Comparison of ENCODE assay signal across 23 cellular contexts in genomic region chr11:3041699-3042098, GRCh38. TPM values are rescaled to one million over a fixed set of nuclear protein-coding genes. Genes with fewer than 3 reads are reported as not detected.
DNase-seq lines count a peak whose midpoint lies in the region; ATAC-seq and TF ChIP-seq lines count a peak whose summit lies in the region.
"Had no signal": no experiment of that assay in that cellular context is flagged by ENCODE, and none has a peak within 500 bp of the region (broad histone marks: within the 10 kb centered on the region; RNA-seq: fewer than 3 reads in every experiment).

No MANE protein-coding gene starts in this region.

- H3K4me1 Mint-ChIP-seq in T-helper 17 cell, result peaks cover 23% of the 10 kb centered on the region
- H3K4me1 Mint-ChIP-seq: mesothelial cell of epicardium, neural progenitor cell had no signal

- H3K9ac ChIP-seq in mesenchymal stem cell (ENCODE audit: low read length), result no peak overlapping the region
- H3K9ac ChIP-seq: neural progenitor cell had no signal

- H3K79me1 ChIP-seq in mesenchymal stem cell (replicated peaks; ENCODE audit: low read length, poor library complexity, severe bottlenecking), result peaks cover 31% of the 10 kb centered on the region

- H3K4me3 ChIP-seq in mesenchymal stem cell (ENCODE audit: insufficient read depth in 1 of 2, low read depth in 1 of 2, low read length in 2 of 2), result no peak overlapping the region
- H3K4me3 ChIP-seq in spleen, result no peak overlapping the region
- H3K4me3 ChIP-seq: neural progenitor cell had no signal

- H3K27ac Mint-ChIP-seq in T-helper 17 cell, result peak overlapping the region; percentile 45
- H3K27ac Mint-ChIP-seq: activated CD4-positive, alpha-beta T cell treated with anti-CD3 and anti-CD28 coated beads, Interleukin-2, amount 10 ng/mL, durations not matched to agents 7 days and 5 days; mesothelial cell of epicardium; T-cell had no signal

- intact Hi-C loops in Right ventricle myocardium inferior (cut with DNase I) (no loop called here), spleen (cut with DNase I; ENCODE audit: low total_unique reads) (no loop called here)

- no peak overlapping the region for H3K4ac ChIP-seq in mesenchymal stem cell (ENCODE audit: low read depth in 1 of 2, low read length in 2 of 2)

- DNase-seq in T-helper 17 cell (no peak), Right ventricle myocardium inferior (ENCODE audit: missing footprints) (peak; percentile 80), mesenchymal stem cell (no peak), spleen (peak; percentile 42), G401 (ENCODE audit: low spot score) (no peak), dedifferentiated amniotic fluid mesenchymal stem cell (ENCODE audit: extremely low spot score) (no peak), NCI-H1105 (lab: John Stamatoyannopoulos, UW) (no peak)
- DNase-seq: activated CD4-positive, alpha-beta T cell treated with anti-CD3 and anti-CD28 coated beads, Interleukin-2, amount 10 ng/mL, durations not matched to agents 7 days and 5 days; activated gamma-delta T cell treated with Interleukin-2 at 50 U/mL for 16 hours; amniotic stem cell; central memory CD4-positive, alpha-beta T cell; KBM-7; NCI-H1694 treated with DMSO at 0.1 percent for 48 hours; NCI-H2227 treated with DMSO at 0.1 percent for 48 hours; NCI-H748 treated with DMSO at 0.1 percent for 48 hours; SHP77 treated with DMSO at 0.1 percent for 48 hours; stimulated activated CD8-positive, alpha-beta memory T cell treated with anti-CD3 and anti-CD28 coated beads, Interleukin-4, amount 100 ng/mL, for 48 hours; T-cell had no signal

- H2BK120ac ChIP-seq in mesenchymal stem cell (ENCODE audit: low read depth, low read length), result no peak overlapping the region

- no peak overlapping the region for H4K8ac ChIP-seq in mesenchymal stem cell (ENCODE audit: low read length)

- TF ChIP-seq CTCF in spleen (IDR thresholded peaks at IDR 0.05 in 8 of 11, conservative IDR thresholded peaks at IDR 0.05 in 3 of 11), result no peak

- WGBS in mesenchymal stem cell, result 98% methylated on average over 7 of the region's 7 CpGs
- WGBS in spleen, 5 donors, result 89 to 98% (median 93%) methylated on average over 6 to 7 of the region's 7 CpGs

- no peak overlapping the region for H4K91ac ChIP-seq in mesenchymal stem cell (ENCODE audit: low read length)

- H3K36me3 ChIP-seq in mesenchymal stem cell (ENCODE audit: control insufficient read depth in 1 of 2, insufficient read depth in 2 of 2, low read depth in 1 of 2, low read length in 2 of 2), result peaks cover 73 to 77% of the 10 kb centered on the region in 2 experiments
- peaks cover 0 to 100% (median 70%) of the 10 kb centered on the region in 6 donors for H3K36me3 ChIP-seq in spleen
- H3K36me3 ChIP-seq: neural progenitor cell had no signal

- ATAC-seq in T-helper 17 cell, result no peak
- ATAC-seq in Right ventricle myocardium inferior, result peak; percentile 66
- no peak for ATAC-seq in HG03095 (IDR thresholded peaks at IDR 0.05; ENCODE audit: unreplicated experiment)
- ATAC-seq: T-cell had no signal

- peak overlapping the region in 1 of 2 experiments; percentile 18 for H3K14ac ChIP-seq in mesenchymal stem cell (ENCODE audit: low read length in 2 of 2)

- peak overlapping the region in 1 of 2 experiments; percentile 28 for H3K18ac ChIP-seq in mesenchymal stem cell (ENCODE audit: low read depth in 1 of 2, low read length in 2 of 2)

- TF ChIP-seq POLR2A in spleen (IDR thresholded peaks at IDR 0.05), result no peak

- no peak overlapping the region for H2BK12ac ChIP-seq in mesenchymal stem cell (ENCODE audit: low read length in 2 of 2)

- no peak overlapping the region for H2BK15ac ChIP-seq in mesenchymal stem cell (ENCODE audit: low read depth, poor library complexity, severe bottlenecking)

- H3K4me3 Mint-ChIP-seq in T-helper 17 cell, result no peak overlapping the region
- H3K4me3 Mint-ChIP-seq: activated CD4-positive, alpha-beta T cell treated with anti-CD3 and anti-CD28 coated beads, Interleukin-2, amount 10 ng/mL, durations not matched to agents 7 days and 5 days; mesothelial cell of epicardium; neural progenitor cell; T-cell had no signal

- in situ Hi-C loops in G401 (cut with HindIII; ENCODE audit: low sequenced_read_pairs), result no loop called here

- no peaks in the 10 kb centered on the region for H3K27me3 Mint-ChIP-seq in T-helper 17 cell
- H3K27me3 Mint-ChIP-seq: activated CD4-positive, alpha-beta T cell treated with anti-CD3 and anti-CD28 coated beads, Interleukin-2, amount 10 ng/mL, durations not matched to agents 7 days and 5 days; T-cell had no signal

- H3K9me3 ChIP-seq in T-helper 17 cell (ENCODE audit: control insufficient read depth, low read length, poor library complexity, severe bottlenecking) (no peaks in the 10 kb centered on the region), mesenchymal stem cell (ENCODE audit: control insufficient read depth, low read length) (no peaks in the 10 kb centered on the region), spleen (no peaks in the 10 kb centered on the region)

- H3K4me1 ChIP-seq in mesenchymal stem cell (ENCODE audit: control insufficient read depth, insufficient read depth, low read depth, low read length), result peaks cover 40% of the 10 kb centered on the region
- H3K4me1 ChIP-seq in spleen, result peaks cover 3 to 32% (median 11%) of the 10 kb centered on the region in 6 donors
- H3K4me1 ChIP-seq: neural progenitor cell had no signal

- no peaks in the 10 kb centered on the region for H3K36me3 Mint-ChIP-seq in T-helper 17 cell (ENCODE audit: low read depth)

- H2BK5ac ChIP-seq in mesenchymal stem cell (ENCODE audit: low read depth, low read length, poor library complexity, severe bottlenecking), result no peak overlapping the region

- H3K27me3 ChIP-seq in mesenchymal stem cell (ENCODE audit: control insufficient read depth in 1 of 2, insufficient read depth in 1 of 2, low read length in 2 of 2), result no peaks in the 10 kb centered on the region
- no peaks in the 10 kb centered on the region for H3K27me3 ChIP-seq in spleen (replicated peaks in 1 of 7)
- H3K27me3 ChIP-seq: neural progenitor cell had no signal

- peak overlapping the region; percentile 14 for H2AK5ac ChIP-seq in mesenchymal stem cell (ENCODE audit: low read length, severe bottlenecking)

- H3K23ac ChIP-seq in mesenchymal stem cell (ENCODE audit: low read length in 2 of 2), result no peak overlapping the region

- no peak overlapping the region for H3K4me2 ChIP-seq in mesenchymal stem cell (ENCODE audit: low read length, poor library complexity, severe bottlenecking)
- H3K4me2 ChIP-seq: neural progenitor cell had no signal

- no peak overlapping the region for H2AFZ ChIP-seq in mesenchymal stem cell (ENCODE audit: low read depth, low read length)
- H2AFZ ChIP-seq: neural progenitor cell had no signal

- H3K27ac ChIP-seq in mesenchymal stem cell (ENCODE audit: low read length, poor library complexity, severe bottlenecking), result no peak overlapping the region
- no peak overlapping the region for H3K27ac ChIP-seq in spleen
- H3K27ac ChIP-seq: C4-2B, epithelial cell of prostate, neural progenitor cell had no signal

RNA-seq across cellular contexts. Expression of gene CARS1, which starts 15.5 kb away (rescaled TPM):
- total RNA-seq in T-helper 17 cell, result 10 to 100 TPM; 41.4 to 52.0 TPM
- total RNA-seq in Right ventricle myocardium inferior, result 17.2 TPM
- polyA plus RNA-seq in mesenchymal stem cell (2013, experiment 1 of 2), result 70.6 TPM
- 69.9 TPM for polyA plus RNA-seq in mesenchymal stem cell (2013, experiment 2 of 2)
- 10 to 100 TPM; 32.7 to 64.9 (median 39.0) TPM for total RNA-seq in spleen
- polyA plus RNA-seq in spleen, result 10 to 100 TPM; 18.6 to 27.5 (median 24.0) TPM
- total RNA-seq in G401 (2014; rRNA removed; shearing (Covaris generic)), result 23.2 and 24.0 TPM in 2 replicates

RNA-seq across cellular contexts. Expression of gene NAP1L4, which starts 49.6 kb away (rescaled TPM):
- total RNA-seq in T-helper 17 cell (100 to 1,000 TPM; 229 to 275 TPM), Right ventricle myocardium inferior (168 TPM), spleen (100 to 1,000 TPM in 6 of 7 donors, 10 to 100 TPM in 1; 87.5 to 137 (median 131) TPM)
- 67.4 TPM for polyA plus RNA-seq in mesenchymal stem cell (2013, experiment 1 of 2)
- 68.8 TPM for polyA plus RNA-seq in mesenchymal stem cell (2013, experiment 2 of 2)
- polyA plus RNA-seq in spleen, result 100 to 1,000 TPM in 1 of 3 donors, 10 to 100 TPM in 2; 79.5 to 104 (median 90.6) TPM
- 182 and 291 TPM in 2 replicates for total RNA-seq in G401 (2014; rRNA removed; shearing (Covaris generic))

Comparison
In these comparisons a context has a peak if more than half of its experiments do, and no peak if none do; other contexts are left out.
1. DNase-seq: peak in Right ventricle myocardium inferior (single experiment) and spleen (single experiment); none in T-helper 17 cell (0 of 3), mesenchymal stem cell (single experiment), G401 (single experiment), dedifferentiated amniotic fluid mesenchymal stem cell (single experiment) and NCI-H1105 (single experiment).